41 cellular contexts compared by ENCODE assay signal in genomic region chr2:142935563-142936089, GRCh38. TPM values are rescaled to one million over a fixed set of nuclear protein-coding genes. Genes with fewer than 3 reads are reported as not detected.
"Had no signal": no experiment of that assay in that cellular context is flagged by ENCODE, and none has a peak within 500 bp of the region (broad histone marks: within the 10 kb centered on the region; RNA-seq: fewer than 3 reads in every experiment).

No MANE protein-coding gene starts in this region.

- H3K4me1 Mint-ChIP-seq: activated CD4-positive, alpha-beta T cell treated with anti-CD3 and anti-CD28 coated beads, Interleukin-2, amount 10 ng/mL, durations not matched to agents 24 days and 14 days; activated naive CD8-positive, alpha-beta T cell treated with anti-CD3 and anti-CD28 coated beads for 36 hours; activated T-helper 17 cell treated with anti-CD3 and anti-CD28 coated beads, Interleukin-2, amount 50 U/mL, for 72 hours; central memory CD8-positive, alpha-beta T cell had no signal

- H3K27ac Mint-ChIP-seq: activated CD4-positive, alpha-beta memory T cell treated with anti-CD3 and anti-CD28 coated beads for 36 hours; activated CD4-positive, alpha-beta T cell treated with anti-CD3 and anti-CD28 coated beads, Interleukin-2, amount 10 ng/mL, durations not matched to agents 24 days and 14 days; activated CD8-positive, alpha-beta T cell treated with anti-CD3 and anti-CD28 coated beads for 36 hours; activated naive CD4-positive, alpha-beta T cell treated with anti-CD3 and anti-CD28 coated beads for 36 hours; activated naive CD8-positive, alpha-beta T cell treated with anti-CD3 and anti-CD28 coated beads for 36 hours; activated T-cell treated with anti-CD3 and anti-CD28 coated beads, Interleukin-2, amount 50 U/mL, for 72 hours; activated T-helper 1 cell treated with anti-CD3 and anti-CD28 coated beads, Interleukin-12 subunit alpha, Interleukin-12 subunit beta, Interleukin-2, Interleukin-4 antibody, amounts not matched to agents 30 ng/mL and 10 ng/mL and 1 ng/mL, durations not matched to agents 14 hours and 24 hours and 36 hours; activated T-helper 17 cell treated with anti-CD3 and anti-CD28 coated beads, Interleukin-2, amount 50 U/mL, for 72 hours; T-helper 1 cell treated with Interleukin-12 subunit alpha and Interleukin-12 subunit beta and Interleukin-4 antibody, amounts not matched to agents 30 μg/mL and 1 μg/mL, for 36 hours; T-helper 2 cell treated with Interferon-gamma antibody and Interleukin-4, amounts not matched to agents 5 μg/mL and 100 μg/mL, for 36 hours had no signal

- H3K4me1 ChIP-seq: adrenal gland, body of pancreas had no signal

- H3K36me3 ChIP-seq: adrenal gland, brain microvascular endothelial cell, cardiac muscle cell had no signal

- FAIRE-seq: astrocyte, bronchial epithelial cell, TTC549 had no signal

- H3K27ac ChIP-seq: adrenal gland, body of pancreas, brain microvascular endothelial cell, cardiac muscle cell, VCaP had no signal

- H3K27me3 ChIP-seq: adrenal gland, body of pancreas, brain microvascular endothelial cell, cardiac muscle cell had no signal

- H3K9me3 Mint-ChIP-seq: activated B cell treated with CpG ODN at 0.5 μM for 24 hours; activated CD4-positive, alpha-beta memory T cell treated with anti-CD3 and anti-CD28 coated beads for 36 hours; activated CD4-positive, alpha-beta T cell treated with anti-CD3 and anti-CD28 coated beads, Interleukin-2, amount 10 ng/mL, durations not matched to agents 24 days and 14 days; activated CD8-positive, alpha-beta T cell treated with anti-CD3 and anti-CD28 coated beads for 36 hours; activated naive CD4-positive, alpha-beta T cell treated with anti-CD3 and anti-CD28 coated beads for 36 hours; activated naive CD4-positive, alpha-beta T cell treated with anti-CD3 and anti-CD28 coated beads, Interleukin-2, amount 50 U/mL, for 72 hours; activated naive CD8-positive, alpha-beta T cell treated with anti-CD3 and anti-CD28 coated beads for 36 hours; activated T-cell treated with anti-CD3 and anti-CD28 coated beads, Interleukin-2, amount 50 U/mL, for 4 hours; activated T-cell treated with anti-CD3 and anti-CD28 coated beads, Interleukin-2, amount 50 U/mL, for 72 hours; activated T-helper 1 cell treated with anti-CD3 and anti-CD28 coated beads, Interleukin-12 subunit alpha, Interleukin-12 subunit beta, Interleukin-2, Interleukin-4 antibody, amounts not matched to agents 30 ng/mL and 10 ng/mL and 1 ng/mL, durations not matched to agents 14 hours and 24 hours and 36 hours; activated T-helper 17 cell treated with anti-CD3 and anti-CD28 coated beads, Interleukin-2, amount 50 U/mL, for 72 hours; central memory CD8-positive, alpha-beta T cell; T-helper 1 cell treated with Interleukin-12 subunit alpha and Interleukin-12 subunit beta and Interleukin-4 antibody, amounts not matched to agents 30 μg/mL and 1 μg/mL, for 36 hours; T-helper 2 cell treated with Interferon-gamma antibody and Interleukin-4, amounts not matched to agents 5 μg/mL and 100 μg/mL, for 36 hours had no signal

- ATAC-seq: activated CD8-positive, alpha-beta T cell treated with anti-CD3 and anti-CD28 coated beads for 36 hours; activated naive CD4-positive, alpha-beta T cell treated with anti-CD3 and anti-CD28 coated beads, Interleukin-2, amount 50 U/mL, for 72 hours; activated T-cell treated with anti-CD3 and anti-CD28 coated beads, Interleukin-2, amount 50 U/mL, for 4 hours; activated T-cell treated with anti-CD3 and anti-CD28 coated beads, Interleukin-2, amount 50 U/mL, for 72 hours; activated T-helper 17 cell treated with anti-CD3 and anti-CD28 coated beads, Interleukin-2, amount 50 U/mL, for 72 hours; body of pancreas had no signal

- H3K9me3 ChIP-seq: adrenal gland, body of pancreas had no signal

- H3K4me3 Mint-ChIP-seq: activated B cell treated with CpG ODN at 0.5 μM for 24 hours; activated CD4-positive, alpha-beta memory T cell treated with anti-CD3 and anti-CD28 coated beads for 36 hours; activated CD4-positive, alpha-beta T cell treated with anti-CD3 and anti-CD28 coated beads, Interleukin-2, amount 10 ng/mL, durations not matched to agents 24 days and 14 days; activated CD8-positive, alpha-beta T cell treated with anti-CD3 and anti-CD28 coated beads for 36 hours; activated naive CD4-positive, alpha-beta T cell treated with anti-CD3 and anti-CD28 coated beads for 36 hours; activated naive CD8-positive, alpha-beta T cell treated with anti-CD3 and anti-CD28 coated beads for 36 hours; activated T-cell treated with anti-CD3 and anti-CD28 coated beads, Interleukin-2, amount 50 U/mL, for 4 hours; activated T-cell treated with anti-CD3 and anti-CD28 coated beads, Interleukin-2, amount 50 U/mL, for 72 hours; activated T-helper 1 cell treated with anti-CD3 and anti-CD28 coated beads, Interleukin-12 subunit alpha, Interleukin-12 subunit beta, Interleukin-2, Interleukin-4 antibody, amounts not matched to agents 30 ng/mL and 10 ng/mL and 1 ng/mL, durations not matched to agents 14 hours and 24 hours and 36 hours; activated T-helper 17 cell treated with anti-CD3 and anti-CD28 coated beads, Interleukin-2, amount 50 U/mL, for 72 hours; central memory CD8-positive, alpha-beta T cell; T-helper 1 cell treated with Interleukin-12 subunit alpha and Interleukin-12 subunit beta and Interleukin-4 antibody, amounts not matched to agents 30 μg/mL and 1 μg/mL, for 36 hours; T-helper 2 cell treated with Interferon-gamma antibody and Interleukin-4, amounts not matched to agents 5 μg/mL and 100 μg/mL, for 36 hours had no signal

- H3K4me3 ChIP-seq: adrenal gland, body of pancreas, cardiac muscle cell had no signal

- H3K36me3 Mint-ChIP-seq: activated CD4-positive, alpha-beta memory T cell treated with anti-CD3 and anti-CD28 coated beads for 36 hours; activated naive CD4-positive, alpha-beta T cell treated with anti-CD3 and anti-CD28 coated beads, Interleukin-2, amount 50 U/mL, for 72 hours; activated naive CD8-positive, alpha-beta T cell treated with anti-CD3 and anti-CD28 coated beads for 36 hours had no signal

- H3K27me3 Mint-ChIP-seq: activated B cell treated with CpG ODN at 0.5 μM for 24 hours; activated CD4-positive, alpha-beta memory T cell treated with anti-CD3 and anti-CD28 coated beads for 36 hours; activated CD8-positive, alpha-beta T cell treated with anti-CD3 and anti-CD28 coated beads for 36 hours; activated naive CD8-positive, alpha-beta T cell treated with anti-CD3 and anti-CD28 coated beads for 36 hours had no signal

- DNase-seq: activated B cell treated with CpG ODN at 0.5 μM for 24 hours; activated CD4-positive, alpha-beta memory T cell treated with anti-CD3 and anti-CD28 coated beads for 36 hours; activated CD4-positive, alpha-beta T cell treated with anti-CD3 and anti-CD28 coated beads for 4 hours; activated CD4-positive, alpha-beta T cell treated with anti-CD3 and anti-CD28 coated beads, Interleukin-2, amount 10 ng/mL, durations not matched to agents 24 days and 14 days; activated CD4-positive, alpha-beta T cell treated with anti-CD3 and anti-CD28 coated beads, Interleukin-2, amount 50 U/mL, for 1 hour; activated CD4-positive, alpha-beta T cell treated with anti-CD3 and anti-CD28 coated beads, Interleukin-2, amount 50 U/mL, for 4 hours; activated CD4-positive, CD25-positive, alpha-beta regulatory T cell treated with anti-CD3 and anti-CD28 coated beads, Interleukin-2, amount 50 U/mL, for 72 hours; activated CD8-positive, alpha-beta memory T cell treated with anti-CD3 and anti-CD28 coated beads, Interleukin-2, amount 50 U/mL, for 4 hours; activated CD8-positive, alpha-beta T cell treated with anti-CD3 and anti-CD28 coated beads for 36 hours; activated effector memory CD4-positive, alpha-beta T cell treated with anti-CD3 and anti-CD28 coated beads, Interleukin-2, amount 50 U/mL, for 16 hours; activated gamma-delta T cell treated with Interleukin-2 at 50 U/mL for 16 hours; activated naive CD4-positive, alpha-beta T cell; activated naive CD4-positive, alpha-beta T cell treated with anti-CD3 and anti-CD28 coated beads for 36 hours; activated naive CD4-positive, alpha-beta T cell treated with anti-CD3 and anti-CD28 coated beads, Interleukin-2, amount 50 U/mL, for 16 hours; activated naive CD8-positive, alpha-beta T cell treated with anti-CD3 and anti-CD28 coated beads for 36 hours; activated T-cell treated with anti-CD3 and anti-CD28 coated beads for 4 hours; activated T-cell treated with anti-CD3 and anti-CD28 coated beads, Interleukin-2, amount 50 U/mL, for 1 hour; activated T-cell treated with anti-CD3 and anti-CD28 coated beads, Interleukin-2, amount 50 U/mL, for 4 hours; activated T-cell treated with anti-CD3 and anti-CD28 coated beads, Interleukin-2, amount 50 U/mL, for 72 hours; adrenal gland; amniotic stem cell; aorta; body of pancreas; brain microvascular endothelial cell; caudate nucleus; cerebellar nuclear complex; T-helper 2 cell; T-helper 9 cell had no signal

RNA-seq across cellular contexts. Expression of gene KYNU, which starts 58.2 kb away (rescaled TPM):
- total RNA-seq: activated CD4-positive, alpha-beta memory T cell treated with anti-CD3 and anti-CD28 coated beads for 36 hours; activated CD4-positive, alpha-beta T cell treated with anti-CD3 and anti-CD28 coated beads, Interleukin-2, amount 10 ng/mL, durations not matched to agents 24 days and 14 days; activated CD8-positive, alpha-beta memory T cell treated with anti-CD3 and anti-CD28 coated beads for 36 hours; activated CD8-positive, alpha-beta T cell treated with anti-CD3 and anti-CD28 coated beads for 36 hours; activated naive CD4-positive, alpha-beta T cell treated with anti-CD3 and anti-CD28 coated beads for 36 hours; activated naive CD4-positive, alpha-beta T cell treated with anti-CD3 and anti-CD28 coated beads, Interleukin-2, amount 50 U/mL, for 72 hours; activated T-helper 1 cell treated with anti-CD3 and anti-CD28 coated beads, Interleukin-12 subunit alpha, Interleukin-12 subunit beta, Interleukin-2, Interleukin-4 antibody, amounts not matched to agents 30 ng/mL and 10 ng/mL and 1 ng/mL, durations not matched to agents 14 hours and 24 hours and 36 hours; chondrocyte had no signal
